ENCODE assay signal across 1 cellular context in genomic region chr20:24891546-24892393, GRCh38.
TF ChIP-seq lines count a peak whose summit lies in the region.

No MANE protein-coding gene starts in this region.

TF ChIP-seq in SK-N-SH treated with all-trans-retinoic acid at 6 μM for 48 hours, 23 proteins besides CTCF, POLR2A, EP300 and RAD21:
- TF ChIP-seq, protein P1, sequence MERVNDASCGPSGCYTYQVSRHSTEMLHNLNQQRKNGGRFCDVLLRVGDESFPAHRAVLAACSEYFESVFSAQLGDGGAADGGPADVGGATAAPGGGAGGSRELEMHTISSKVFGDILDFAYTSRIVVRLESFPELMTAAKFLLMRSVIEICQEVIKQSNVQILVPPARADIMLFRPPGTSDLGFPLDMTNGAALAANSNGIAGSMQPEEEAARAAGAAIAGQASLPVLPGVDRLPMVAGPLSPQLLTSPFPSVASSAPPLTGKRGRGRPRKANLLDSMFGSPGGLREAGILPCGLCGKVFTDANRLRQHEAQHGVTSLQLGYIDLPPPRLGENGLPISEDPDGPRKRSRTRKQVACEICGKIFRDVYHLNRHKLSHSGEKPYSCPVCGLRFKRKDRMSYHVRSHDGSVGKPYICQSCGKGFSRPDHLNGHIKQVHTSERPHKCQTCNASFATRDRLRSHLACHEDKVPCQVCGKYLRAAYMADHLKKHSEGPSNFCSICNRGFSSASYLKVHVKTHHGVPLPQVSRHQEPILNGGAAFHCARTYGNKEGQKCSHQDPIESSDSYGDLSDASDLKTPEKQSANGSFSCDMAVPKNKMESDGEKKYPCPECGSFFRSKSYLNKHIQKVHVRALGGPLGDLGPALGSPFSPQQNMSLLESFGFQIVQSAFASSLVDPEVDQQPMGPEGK (CRISPR knock-in tag; IDR thresholded peaks at IDR 0.05; ENCODE audit: borderline replicate concordance): no peak
- TF ChIP-seq ZNF70 (CRISPR knock-in tag; IDR thresholded peaks at IDR 0.05) (no peak), ISL1 (CRISPR knock-in tag; IDR thresholded peaks at IDR 0.05) (no peak), BACH2 (CRISPR knock-in tag; IDR thresholded peaks at IDR 0.05; ENCODE audit: borderline replicate concordance) (no peak), RARB (CRISPR knock-in tag; IDR thresholded peaks at IDR 0.05) (no peak), ZC3H10 (CRISPR knock-in tag; IDR thresholded peaks at IDR 0.05) (no peak), OSR1 (CRISPR knock-in tag; IDR thresholded peaks at IDR 0.05) (no peak)
- TF ChIP-seq, protein P2, sequence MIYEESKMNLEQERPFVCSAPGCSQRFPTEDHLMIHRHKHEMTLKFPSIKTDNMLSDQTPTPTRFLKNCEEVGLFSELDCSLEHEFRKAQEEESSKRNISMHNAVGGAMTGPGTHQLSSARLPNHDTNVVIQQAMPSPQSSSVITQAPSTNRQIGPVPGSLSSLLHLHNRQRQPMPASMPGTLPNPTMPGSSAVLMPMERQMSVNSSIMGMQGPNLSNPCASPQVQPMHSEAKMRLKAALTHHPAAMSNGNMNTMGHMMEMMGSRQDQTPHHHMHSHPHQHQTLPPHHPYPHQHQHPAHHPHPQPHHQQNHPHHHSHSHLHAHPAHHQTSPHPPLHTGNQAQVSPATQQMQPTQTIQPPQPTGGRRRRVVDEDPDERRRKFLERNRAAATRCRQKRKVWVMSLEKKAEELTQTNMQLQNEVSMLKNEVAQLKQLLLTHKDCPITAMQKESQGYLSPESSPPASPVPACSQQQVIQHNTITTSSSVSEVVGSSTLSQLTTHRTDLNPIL (CRISPR knock-in tag; IDR thresholded peaks at IDR 0.05; ENCODE audit: low read depth): no peak
